1 cellular context compared by ENCODE assay signal in the genomic region with DNA sequence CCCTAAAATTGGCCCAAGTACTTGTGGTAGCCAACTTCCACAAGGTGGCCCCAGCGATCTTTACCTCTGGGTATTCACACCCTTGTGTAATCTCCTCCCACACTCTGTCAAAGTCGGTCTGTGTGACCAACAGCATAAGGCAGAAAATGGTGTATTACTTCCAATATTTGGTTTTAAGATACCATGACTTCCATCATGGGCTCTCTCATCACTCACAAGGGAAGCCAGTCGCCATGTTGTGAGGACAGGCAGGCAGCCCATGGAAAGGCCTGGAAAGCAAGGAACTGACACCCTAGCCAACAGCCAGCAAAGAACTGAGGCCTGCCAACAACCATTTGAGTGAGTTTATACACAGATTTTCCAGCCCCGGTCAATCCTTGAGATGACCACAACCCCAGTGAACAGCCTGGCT.
A peak's percentile ranks its signal among the peaks of the same experiment; 100 is the strongest.
TF ChIP-seq lines count a peak whose summit lies in the region.

No MANE protein-coding gene starts in this region.

TF ChIP-seq in K562, 482 proteins besides CTCF, POLR2A, EP300 and RAD21 (continued from another document):
- no peak for TF ChIP-seq BRF1 (IDR thresholded peaks at IDR 0.05; ENCODE audit: borderline replicate concordance, extremely low read depth, insufficient read length)
- no peak for TF ChIP-seq ZBTB8A (IDR thresholded peaks at IDR 0.05; ENCODE audit: partially characterized antibody)
- TF ChIP-seq ZNF143 (CRISPR knock-in tag; IDR thresholded peaks at IDR 0.05) = no peak
- TF ChIP-seq, protein P1, sequence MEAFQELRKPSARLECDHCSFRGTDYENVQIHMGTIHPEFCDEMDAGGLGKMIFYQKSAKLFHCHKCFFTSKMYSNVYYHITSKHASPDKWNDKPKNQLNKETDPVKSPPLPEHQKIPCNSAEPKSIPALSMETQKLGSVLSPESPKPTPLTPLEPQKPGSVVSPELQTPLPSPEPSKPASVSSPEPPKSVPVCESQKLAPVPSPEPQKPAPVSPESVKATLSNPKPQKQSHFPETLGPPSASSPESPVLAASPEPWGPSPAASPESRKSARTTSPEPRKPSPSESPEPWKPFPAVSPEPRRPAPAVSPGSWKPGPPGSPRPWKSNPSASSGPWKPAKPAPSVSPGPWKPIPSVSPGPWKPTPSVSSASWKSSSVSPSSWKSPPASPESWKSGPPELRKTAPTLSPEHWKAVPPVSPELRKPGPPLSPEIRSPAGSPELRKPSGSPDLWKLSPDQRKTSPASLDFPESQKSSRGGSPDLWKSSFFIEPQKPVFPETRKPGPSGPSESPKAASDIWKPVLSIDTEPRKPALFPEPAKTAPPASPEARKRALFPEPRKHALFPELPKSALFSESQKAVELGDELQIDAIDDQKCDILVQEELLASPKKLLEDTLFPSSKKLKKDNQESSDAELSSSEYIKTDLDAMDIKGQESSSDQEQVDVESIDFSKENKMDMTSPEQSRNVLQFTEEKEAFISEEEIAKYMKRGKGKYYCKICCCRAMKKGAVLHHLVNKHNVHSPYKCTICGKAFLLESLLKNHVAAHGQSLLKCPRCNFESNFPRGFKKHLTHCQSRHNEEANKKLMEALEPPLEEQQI (IDR thresholded peaks at IDR 0.05) = no peak
- no peak for TF ChIP-seq FOXA1 (IDR thresholded peaks at IDR 0.05; ENCODE audit: borderline replicate concordance)
- TF ChIP-seq ATF1 (CRISPR knock-in tag; IDR thresholded peaks at IDR 0.05) = no peak
- peak; percentile 34 for TF ChIP-seq ATF1 (tag; IDR thresholded peaks at IDR 0.05)
- no peak for TF ChIP-seq ZNF57 (CRISPR knock-in tag; IDR thresholded peaks at IDR 0.05)
- no peak for TF ChIP-seq ARHGAP35 (IDR thresholded peaks at IDR 0.05; ENCODE audit: partially characterized antibody)
